ENCODE assay signal across 1 cellular context in genomic region chr22:24225044-24225601, GRCh38.
TF ChIP-seq lines count a peak whose summit lies in the region.

No MANE protein-coding gene starts in this region.

TF ChIP-seq in WTC11, 78 proteins besides CTCF, POLR2A, EP300 and RAD21 (continued from another document):
- TF ChIP-seq, protein P1, sequence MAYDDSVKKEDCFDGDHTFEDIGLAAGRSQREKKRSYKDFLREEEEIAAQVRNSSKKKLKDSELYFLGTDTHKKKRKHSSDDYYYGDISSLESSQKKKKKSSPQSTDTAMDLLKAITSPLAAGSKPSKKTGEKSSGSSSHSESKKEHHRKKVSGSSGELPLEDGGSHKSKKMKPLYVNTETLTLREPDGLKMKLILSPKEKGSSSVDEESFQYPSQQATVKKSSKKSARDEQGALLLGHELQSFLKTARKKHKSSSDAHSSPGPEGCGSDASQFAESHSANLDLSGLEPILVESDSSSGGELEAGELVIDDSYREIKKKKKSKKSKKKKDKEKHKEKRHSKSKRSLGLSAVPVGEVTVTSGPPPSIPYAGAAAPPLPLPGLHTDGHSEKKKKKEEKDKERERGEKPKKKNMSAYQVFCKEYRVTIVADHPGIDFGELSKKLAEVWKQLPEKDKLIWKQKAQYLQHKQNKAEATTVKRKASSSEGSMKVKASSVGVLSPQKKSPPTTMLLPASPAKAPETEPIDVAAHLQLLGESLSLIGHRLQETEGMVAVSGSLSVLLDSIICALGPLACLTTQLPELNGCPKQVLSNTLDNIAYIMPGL (CRISPR knock-in tag; IDR thresholded peaks at IDR 0.05): no peak
